In genomic region chr13:98977568-98978270, GRCh38 we compare ENCODE assay signal across 8 cellular contexts. TPM values are rescaled to one million over a fixed set of nuclear protein-coding genes. Genes with fewer than 3 reads are reported as not detected.
DNase-seq lines count a peak whose midpoint lies in the region; ATAC-seq lines count a peak whose summit lies in the region.

A gene with protein sequence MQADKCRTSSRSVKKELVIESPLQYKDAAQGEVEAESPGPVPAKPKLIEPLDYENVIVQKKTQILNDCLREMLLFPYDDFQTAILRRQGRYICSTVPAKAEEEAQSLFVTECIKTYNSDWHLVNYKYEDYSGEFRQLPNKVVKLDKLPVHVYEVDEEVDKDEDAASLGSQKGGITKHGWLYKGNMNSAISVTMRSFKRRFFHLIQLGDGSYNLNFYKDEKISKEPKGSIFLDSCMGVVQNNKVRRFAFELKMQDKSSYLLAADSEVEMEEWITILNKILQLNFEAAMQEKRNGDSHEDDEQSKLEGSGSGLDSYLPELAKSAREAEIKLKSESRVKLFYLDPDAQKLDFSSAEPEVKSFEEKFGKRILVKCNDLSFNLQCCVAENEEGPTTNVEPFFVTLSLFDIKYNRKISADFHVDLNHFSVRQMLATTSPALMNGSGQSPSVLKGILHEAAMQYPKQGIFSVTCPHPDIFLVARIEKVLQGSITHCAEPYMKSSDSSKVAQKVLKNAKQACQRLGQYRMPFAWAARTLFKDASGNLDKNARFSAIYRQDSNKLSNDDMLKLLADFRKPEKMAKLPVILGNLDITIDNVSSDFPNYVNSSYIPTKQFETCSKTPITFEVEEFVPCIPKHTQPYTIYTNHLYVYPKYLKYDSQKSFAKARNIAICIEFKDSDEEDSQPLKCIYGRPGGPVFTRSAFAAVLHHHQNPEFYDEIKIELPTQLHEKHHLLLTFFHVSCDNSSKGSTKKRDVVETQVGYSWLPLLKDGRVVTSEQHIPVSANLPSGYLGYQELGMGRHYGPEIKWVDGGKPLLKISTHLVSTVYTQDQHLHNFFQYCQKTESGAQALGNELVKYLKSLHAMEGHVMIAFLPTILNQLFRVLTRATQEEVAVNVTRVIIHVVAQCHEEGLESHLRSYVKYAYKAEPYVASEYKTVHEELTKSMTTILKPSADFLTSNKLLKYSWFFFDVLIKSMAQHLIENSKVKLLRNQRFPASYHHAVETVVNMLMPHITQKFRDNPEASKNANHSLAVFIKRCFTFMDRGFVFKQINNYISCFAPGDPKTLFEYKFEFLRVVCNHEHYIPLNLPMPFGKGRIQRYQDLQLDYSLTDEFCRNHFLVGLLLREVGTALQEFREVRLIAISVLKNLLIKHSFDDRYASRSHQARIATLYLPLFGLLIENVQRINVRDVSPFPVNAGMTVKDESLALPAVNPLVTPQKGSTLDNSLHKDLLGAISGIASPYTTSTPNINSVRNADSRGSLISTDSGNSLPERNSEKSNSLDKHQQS (N-terminal part only) (minus strand): TSS chr13:98978064. CDS start chr13:98977909, 155 bp downstream.

- ATAC-seq in T-helper 17 cell (no peak), GM19351 (IDR thresholded peaks at IDR 0.05; ENCODE audit: unreplicated experiment) (no peak), GM18498 (IDR thresholded peaks at IDR 0.05; ENCODE audit: unreplicated experiment) (no peak), GM18909 (IDR thresholded peaks at IDR 0.05; ENCODE audit: poor library complexity, unreplicated experiment) (no peak)
- no peak for ATAC-seq in naive thymus-derived CD8-positive, alpha-beta T cell

- no peaks in the 10 kb centered on the region for H3K9me3 ChIP-seq in T-helper 17 cell (ENCODE audit: control insufficient read depth, low read length, poor library complexity, severe bottlenecking)

- H3K36me3 Mint-ChIP-seq in T-helper 17 cell (ENCODE audit: low read depth) (no peaks in the 10 kb centered on the region), immature natural killer cell (no peaks in the 10 kb centered on the region)
- H3K36me3 Mint-ChIP-seq in naive thymus-derived CD8-positive, alpha-beta T cell: peaks cover 0 to 4% (median 2%) of the 10 kb centered on the region in 3 donors

- H3K4me1 Mint-ChIP-seq in T-helper 17 cell (peaks cover 50% of the 10 kb centered on the region), immature natural killer cell (peaks cover 33 to 57% of the 10 kb centered on the region in 2 donors)
- H3K4me1 Mint-ChIP-seq in naive thymus-derived CD8-positive, alpha-beta T cell: peaks cover 39 to 92% (median 77%) of the 10 kb centered on the region in 4 donors

- H3K9me3 Mint-ChIP-seq in naive thymus-derived CD8-positive, alpha-beta T cell: no peaks in the 10 kb centered on the region
- H3K9me3 Mint-ChIP-seq in immature natural killer cell: no peaks in the 10 kb centered on the region

- H3K27ac Mint-ChIP-seq in T-helper 17 cell: no peak within 1 kb of the TSS
- H3K27ac Mint-ChIP-seq in naive thymus-derived CD8-positive, alpha-beta T cell: peak within 1 kb of the TSS; percentile 1 to 77 (median 61)
- H3K27ac Mint-ChIP-seq in immature natural killer cell: no peak within 1 kb of the TSS

- peak; percentile 36 for DNase-seq in G401 (ENCODE audit: low spot score)
- no peak for DNase-seq in T-helper 17 cell
- peak; percentile 65 for DNase-seq in fibroblast of peridontal ligament (ENCODE audit: extremely low read depth)
- DNase-seq in naive thymus-derived CD8-positive, alpha-beta T cell: no peak
- DNase-seq in immature natural killer cell: no peak

- in situ Hi-C loops in G401 (cut with HindIII; ENCODE audit: low sequenced_read_pairs): no loop called here

- H3K4me3 Mint-ChIP-seq in T-helper 17 cell: no peak within 1 kb of the TSS
- peak within 1 kb of the TSS in 6 of 10 donors; percentile 3 to 54 (median 25) for H3K4me3 Mint-ChIP-seq in naive thymus-derived CD8-positive, alpha-beta T cell
- no peak within 1 kb of the TSS for H3K4me3 Mint-ChIP-seq in immature natural killer cell

- POLR2A ChIA-PET in naive thymus-derived CD8-positive, alpha-beta T cell (lab: Charles Lee): interaction anchor here (1.5 kb wide), 1 partner anchor 9 kb away, joined by 6 read pairs; no protein-coding TSS in a partner anchor

- H3K27me3 Mint-ChIP-seq in T-helper 17 cell (no peaks in the 10 kb centered on the region), immature natural killer cell (ENCODE audit: low read depth in 3 of 3) (peaks cover 0 to 2% (median 2%) of the 10 kb centered on the region in 3 donors)
- no peaks in the 10 kb centered on the region for H3K27me3 Mint-ChIP-seq in naive thymus-derived CD8-positive, alpha-beta T cell

RNA-seq across cellular contexts. Expression of the gene that starts here (rescaled TPM):
- 0.18 and 0.51 TPM in 2 replicates for total RNA-seq in G401 (2014; rRNA removed; shearing (Covaris generic))
- 100 to 1,000 TPM in 1 of 2 donors, 10 to 100 TPM in 1; 95.2 to 119 TPM for total RNA-seq in T-helper 17 cell
- total RNA-seq in naive thymus-derived CD8-positive, alpha-beta T cell: 100 to 1,000 TPM; 201 to 211 TPM
- polyA plus RNA-seq in naive thymus-derived CD8-positive, alpha-beta T cell: 10 to 100 TPM in 2 of 3 donors, 1 to 10 TPM in 1; 6.6 to 36.8 (median 21.0) TPM
- 1 to 10 TPM; 2.1 to 6.3 (median 4.1) TPM for polyA plus RNA-seq in immature natural killer cell

Comparison
In these comparisons a context has a peak if more than half of its experiments do, and no peak if none do; other contexts are left out.
1. RNA of the gene that starts here (total RNA-seq): 201 to 211 TPM in naive thymus-derived CD8-positive, alpha-beta T cell and 95.2 to 119 TPM in T-helper 17 cell; 0.18 to 0.51 TPM in G401; every median in the first group is over 10 times any median in the second.
2. Peak in DNase-seq in G401; RNA of the gene not detected or under 1 TPM.
3. H3K27ac Mint-ChIP-seq: peak in naive thymus-derived CD8-positive, alpha-beta T cell (10 of 10); none in T-helper 17 cell (single experiment) and immature natural killer cell (0 of 6).
4. H3K4me3 Mint-ChIP-seq: peak in naive thymus-derived CD8-positive, alpha-beta T cell (6 of 10); none in T-helper 17 cell (single experiment) and immature natural killer cell (0 of 5).